ENCODE assay signal across 2 cellular contexts in the genomic region with DNA sequence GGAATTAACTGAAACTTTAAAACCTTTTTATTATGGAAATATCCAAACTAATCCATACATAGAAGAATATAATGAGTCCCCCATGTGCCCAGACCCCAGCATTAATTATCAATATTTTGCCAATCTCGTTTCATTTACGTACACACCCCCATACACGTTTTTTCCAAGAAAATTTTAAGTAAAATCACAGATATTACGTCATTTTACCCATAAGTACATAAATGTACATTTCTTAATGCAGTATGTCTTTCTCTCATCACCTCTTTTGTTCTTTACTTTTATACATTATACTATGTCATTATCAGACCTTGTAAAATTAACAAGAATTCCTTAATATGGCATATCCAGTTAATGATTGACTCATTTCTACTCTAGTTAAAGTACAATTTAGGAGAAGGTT.
DNase-seq lines count a peak whose midpoint lies in the region; ATAC-seq, FAIRE-seq and TF ChIP-seq lines count a peak whose summit lies in the region.
"Not testable (repeated sequence)": the region's sequence is repeated elsewhere in the genome, so short reads cannot be mapped to it uniquely, and the experiment has no call there.

No MANE protein-coding gene starts in this region.

- in situ Hi-C loops in HepG2 (cut with HindIII; ENCODE audit: extremely low pct_ligation_motif_present, low pct_unique_long_range_greater_than_20kb) = not testable (repeated sequence)

- H3K36me3 ChIP-seq in HEK293 (ENCODE audit: control insufficient read depth in 2 of 2, insufficient read depth in 1 of 2, low read length in 2 of 2); HepG2 (replicated peaks in 1 of 2; ENCODE audit: control insufficient read depth in 1 of 2, insufficient read depth in 2 of 2, low read length in 2 of 2): not testable (repeated sequence)

- not testable (repeated sequence) for TF ChIP-seq RAD21 in HepG2 (CRISPR knock-in tag; IDR thresholded peaks at IDR 0.05)

- H3K4me3 ChIP-seq in HEK293 (ENCODE audit: low read depth, low read length); HepG2 (replicated peaks in 1 of 3; ENCODE audit: insufficient read depth in 1 of 3, low read depth in 2 of 3, low read length in 3 of 3): not testable (repeated sequence)

- H3K4me2 ChIP-seq in HepG2 (ENCODE audit: low read depth, low read length) = not testable (repeated sequence)

- not testable (repeated sequence) for ATAC-seq in HepG2

- TF ChIP-seq EP300 in HepG2 (IDR thresholded peaks at IDR 0.05; ENCODE audit: low read depth in 2 of 2, low read length in 2 of 2); HepG2 (CRISPR knock-in tag; IDR thresholded peaks at IDR 0.05; ENCODE audit: borderline replicate concordance): not testable (repeated sequence)

- H3K9me3 ChIP-seq in HEK293 (ENCODE audit: control insufficient read depth, insufficient read depth, low read depth, low read length) = not testable (repeated sequence)
- H3K9me3 ChIP-seq in HepG2 (ENCODE audit: low read length) = peaks cover 19% of the 10 kb centered on the region

- POLR2A ChIA-PET in HEK293 (lab: Yijun Ruan, JAX); HepG2 (lab: Yijun Ruan, JAX): not testable (repeated sequence)

- BruUV-seq in HepG2 (replicated peaks; lab: Mats Ljungman, UMichigan) = not testable (repeated sequence)

- CTCF ChIA-PET in HEK293 (lab: Yijun Ruan, JAX); HepG2 (lab: Yijun Ruan, JAX; ENCODE audit: low intra/inter-chr PET ratio, low total read pairs): not testable (repeated sequence)

- not testable (repeated sequence) for H2AFZ ChIP-seq in HepG2 (ENCODE audit: low read length)

- not testable (repeated sequence) for TF ChIP-seq POLR2A in HepG2 (IDR thresholded peaks at IDR 0.05; ENCODE audit: insufficient read depth in 1 of 2, low read depth in 2 of 2, low read length in 2 of 2)

- not testable (repeated sequence) for H3K79me2 ChIP-seq in HepG2 (ENCODE audit: insufficient read depth, low read length)

- intact Hi-C loops in HepG2 (cut with micrococcal nuclease; ENCODE audit: unreplicated experiment) = not testable (repeated sequence)

- not testable (repeated sequence) for H3K9ac ChIP-seq in HepG2 (ENCODE audit: insufficient read depth, low read depth, low read length)

- H3K4me1 ChIP-seq in HEK293 (ENCODE audit: control insufficient read depth, insufficient read depth, low read length); HepG2 (ENCODE audit: insufficient read depth, low read length): not testable (repeated sequence)

- not testable (repeated sequence) for TF ChIP-seq CTCF in HEK293 (tag by site-specific recombination; IDR thresholded peaks at IDR 0.05); HepG2 (CRISPR knock-in tag; IDR thresholded peaks at IDR 0.05)

- not testable (repeated sequence) for DNase-seq in HepG2 (ENCODE audit: low spot score)

- not testable (repeated sequence) for H3K27ac ChIP-seq in HEK293 (ENCODE audit: extremely low read depth, low read depth, low read length); HepG2 (ENCODE audit: extremely low read length, insufficient read depth, low read length)

- H4K20me1 ChIP-seq in HepG2 (ENCODE audit: insufficient read depth, low read length) = not testable (repeated sequence)

- WGBS in HepG2 (ENCODE audit: low lambda C conversion rate) = 37% methylated on average over 4 of the region's 4 CpGs

- not testable (repeated sequence) for FAIRE-seq in HepG2 (lab: Jason Lieb, UNC)

- not testable (repeated sequence) for H3K27me3 ChIP-seq in HepG2 (ENCODE audit: control insufficient read depth in 1 of 2, insufficient read depth in 2 of 2, low read length in 2 of 2)

TF ChIP-seq in HEK293, 187 proteins besides CTCF, POLR2A, EP300 and RAD21:
- TF ChIP-seq, protein P1, sequence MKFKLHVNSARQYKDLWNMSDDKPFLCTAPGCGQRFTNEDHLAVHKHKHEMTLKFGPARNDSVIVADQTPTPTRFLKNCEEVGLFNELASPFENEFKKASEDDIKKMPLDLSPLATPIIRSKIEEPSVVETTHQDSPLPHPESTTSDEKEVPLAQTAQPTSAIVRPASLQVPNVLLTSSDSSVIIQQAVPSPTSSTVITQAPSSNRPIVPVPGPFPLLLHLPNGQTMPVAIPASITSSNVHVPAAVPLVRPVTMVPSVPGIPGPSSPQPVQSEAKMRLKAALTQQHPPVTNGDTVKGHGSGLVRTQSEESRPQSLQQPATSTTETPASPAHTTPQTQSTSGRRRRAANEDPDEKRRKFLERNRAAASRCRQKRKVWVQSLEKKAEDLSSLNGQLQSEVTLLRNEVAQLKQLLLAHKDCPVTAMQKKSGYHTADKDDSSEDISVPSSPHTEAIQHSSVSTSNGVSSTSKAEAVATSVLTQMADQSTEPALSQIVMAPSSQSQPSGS (tag by site-specific recombination; IDR thresholded peaks at IDR 0.05; ENCODE audit: low read depth) = 0 out of 2 replicates have a peak, but pooled peaks have one; percentile 37

TF ChIP-seq in HepG2, 621 proteins besides CTCF, POLR2A, EP300 and RAD21:
- TF ChIP-seq CREB1 (IDR thresholded peaks at IDR 0.05) (peak; percentile 53), ATF7 (IDR thresholded peaks at IDR 0.05) (peak; percentile 69)
- not testable (repeated sequence) for TF ChIP-seq CREB1, ATF7 (CRISPR knock-in tag; IDR thresholded peaks at IDR 0.05)
